ENCODE assay signal across 32 cellular contexts in the genomic region with DNA sequence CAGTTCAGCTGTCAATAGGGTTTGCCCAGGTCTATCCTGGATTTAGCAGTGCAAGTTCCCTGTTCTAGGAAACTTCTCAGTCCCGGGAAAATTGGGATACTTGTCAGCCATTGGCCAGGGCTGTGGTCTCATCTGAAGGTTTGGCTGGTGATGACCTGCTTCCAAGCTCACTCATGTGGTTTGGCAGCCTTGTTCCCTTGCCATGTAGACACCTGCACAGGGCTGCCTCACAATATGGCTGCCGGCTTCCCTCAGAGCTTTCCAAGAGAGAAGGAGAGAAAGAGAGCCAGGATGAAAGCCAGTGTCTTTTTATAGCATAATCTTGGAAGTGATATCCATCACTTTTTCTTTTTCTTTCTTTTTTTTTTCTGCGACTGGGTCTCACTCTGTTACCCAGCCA. TPM values are rescaled to one million over a fixed set of nuclear protein-coding genes. Genes with fewer than 3 reads are reported as not detected.
"Had no signal": no experiment of that assay in that cellular context is flagged by ENCODE, and none has a peak within 500 bp of the region (broad histone marks: within the 10 kb centered on the region; RNA-seq: fewer than 3 reads in every experiment).

No MANE protein-coding gene starts in this region.

- ATAC-seq: activated CD4-positive, CD25-positive, alpha-beta regulatory T cell treated with anti-CD3 and anti-CD28 coated beads, Interleukin-2, amount 50 U/mL, for 24 hours; activated CD8-positive, alpha-beta T cell treated with anti-CD3 and anti-CD28 coated beads for 36 hours; activated T-cell treated with anti-CD3 and anti-CD28 coated beads, Interleukin-2, amount 50 U/mL, for 4 hours; activated T-helper 17 cell treated with anti-CD3 and anti-CD28 coated beads, Interleukin-2, amount 50 U/mL, for 72 hours; body of pancreas; gastroesophageal sphincter; heart right ventricle; T-helper 17 cell had no signal

- H3K27ac ChIP-seq: body of pancreas, colonic mucosa, epithelial cell of prostate, esophagus squamous epithelium, gastroesophageal sphincter, heart right ventricle, WERI-Rb-1 had no signal

- H3K4me1 ChIP-seq: body of pancreas, colonic mucosa, esophagus squamous epithelium, gastroesophageal sphincter, heart right ventricle had no signal

- H3K36me3 ChIP-seq: colonic mucosa had no signal

- H3K4me3 ChIP-seq: body of pancreas, colonic mucosa, esophagus squamous epithelium, gastroesophageal sphincter, heart right ventricle had no signal

- H3K27me3 ChIP-seq: body of pancreas, colonic mucosa, esophagus squamous epithelium, gastroesophageal sphincter, heart right ventricle had no signal

- H3K9me3 ChIP-seq: body of pancreas, colonic mucosa had no signal

- DNase-seq: activated B cell treated with CpG ODN at 0.5 μM for 24 hours; activated CD4-positive, alpha-beta T cell treated with anti-CD3 and anti-CD28 coated beads for 48 hours; activated CD4-positive, alpha-beta T cell treated with anti-CD3 and anti-CD28 coated beads, Interleukin-2, amount 50 U/mL, for 1 hour; activated CD4-positive, alpha-beta T cell treated with anti-CD3 and anti-CD28 coated beads, Interleukin-2, amount 50 U/mL, for 48 hours; activated CD8-positive, alpha-beta memory T cell treated with anti-CD3 and anti-CD28 coated beads for 24 hours; activated CD8-positive, alpha-beta T cell treated with anti-CD3 and anti-CD28 coated beads for 36 hours; activated effector memory CD4-positive, alpha-beta T cell treated with Interleukin-2 at 50 U/mL for 16 hours; activated gamma-delta T cell treated with Interleukin-2 at 50 U/mL for 16 hours; activated naive CD4-positive, alpha-beta T cell treated with anti-CD3 and anti-CD28 coated beads, Interleukin-2, amount 50 U/mL, for 16 hours; activated naive CD4-positive, alpha-beta T cell treated with Interleukin-2 at 50 U/mL for 16 hours; activated T-cell treated with anti-CD3 and anti-CD28 coated beads, Interleukin-2, amount 50 U/mL, for 4 hours; amniotic stem cell; anterior cingulate cortex; body of pancreas; central memory CD4-positive, alpha-beta T cell; cerebellar nuclear complex; colonic mucosa; effector CD8-positive, alpha-beta T cell; esophagus squamous epithelium; foreskin melanocyte; heart right ventricle; T-helper 17 cell; T1000; WERI-Rb-1 had no signal

- FAIRE-seq: endometrium, endothelial cell of umbilical vein had no signal

RNA-seq across cellular contexts. Expression of a gene that starts 37.7 kb away (rescaled TPM):
- total RNA-seq: activated B cell treated with CpG ODN at 0.5 μM for 24 hours; activated CD8-positive, alpha-beta T cell treated with anti-CD3 and anti-CD28 coated beads for 36 hours; activated T-helper 17 cell treated with anti-CD3 and anti-CD28 coated beads, Interleukin-2, amount 50 U/mL, for 72 hours; fibroblast of villous mesenchyme had no signal
- polyA plus RNA-seq: fibroblast of lung had no signal
